In the genomic region with DNA sequence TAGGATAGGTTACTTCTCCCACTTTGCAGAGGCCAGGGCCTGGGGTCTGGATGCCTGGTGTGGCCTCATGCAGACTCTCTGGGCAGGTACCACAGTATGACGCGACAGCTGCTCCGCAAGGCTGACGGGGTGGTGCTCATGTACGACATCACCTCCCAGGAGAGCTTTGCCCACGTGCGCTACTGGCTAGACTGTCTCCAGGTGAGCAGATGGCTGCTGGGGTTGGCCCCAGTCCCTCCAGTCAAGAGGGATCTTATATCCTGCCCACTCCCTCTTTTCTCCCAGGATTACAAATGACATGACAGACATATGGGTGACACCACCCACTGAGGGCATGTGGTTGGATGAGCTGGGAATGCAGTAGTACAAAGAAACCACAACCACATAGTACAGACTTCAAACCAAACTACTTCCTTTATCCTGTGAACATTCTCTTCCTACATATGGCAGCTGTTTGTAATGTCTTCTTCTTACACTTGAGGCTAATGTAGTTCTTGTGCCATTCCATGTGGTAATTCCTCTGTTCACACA, we compare ENCODE assay signal across 11 cellular contexts. TPM values are rescaled to one million over a fixed set of nuclear protein-coding genes. Genes with fewer than 3 reads are reported as not detected.
A peak's percentile ranks its signal among the peaks of the same experiment; 100 is the strongest.
DNase-seq lines count a peak whose midpoint lies in the region; ATAC-seq and TF ChIP-seq lines count a peak whose summit lies in the region.
"Had no signal": no experiment of that assay in that cellular context is flagged by ENCODE, and none has a peak within 500 bp of the region (broad histone marks: within the 10 kb centered on the region; RNA-seq: fewer than 3 reads in every experiment).

No MANE protein-coding gene starts in this region.

- no peaks in the 10 kb centered on the region for H3K4me1 ChIP-seq in ovary (ENCODE audit: insufficient read depth)

- peaks cover 8% of the 10 kb centered on the region for H3K36me3 Mint-ChIP-seq in IgD-negative memory B cell

- H3K27me3 ChIP-seq in ovary: no peaks in the 10 kb centered on the region

- TF ChIP-seq CTCF in ovary (IDR thresholded peaks at IDR 0.05): no peak

- no peaks in the 10 kb centered on the region for H3K36me3 ChIP-seq in ovary

- no peaks in the 10 kb centered on the region for H3K9me3 Mint-ChIP-seq in IgD-negative memory B cell
- H3K9me3 Mint-ChIP-seq: endodermal cell had no signal

- intact Hi-C loops in ovary (cut with DNase I): no loop called here

- no peak for TF ChIP-seq POLR2A in ovary (IDR thresholded peaks at IDR 0.05)

- peak overlapping the region in 2 of 3 donors; percentile 6 to 50 for H3K27ac Mint-ChIP-seq in IgD-negative memory B cell
- H3K27ac Mint-ChIP-seq: endodermal cell had no signal

- H3K4me3 Mint-ChIP-seq in IgD-negative memory B cell: peak overlapping the region in 1 of 4 donors; percentile 0
- H3K4me3 Mint-ChIP-seq: endodermal cell had no signal

- DNase-seq in DMS79 (lab: John Stamatoyannopoulos, UW) (peak; percentile 17), DMS79 treated with DMSO at 0.1 percent for 48 hours (lab: John Stamatoyannopoulos, UW) (no peak), SIG-M5 treated with dmso at 0.1 percent for 504 hours (lab: John Stamatoyannopoulos, UW; ENCODE audit: unreplicated experiment) (peak; percentile 85), left kidney (ENCODE audit: low read depth, low spot score) (peak; percentile 62), ovary (no peak), NCI-H1048 (lab: John Stamatoyannopoulos, UW) (no peak)
- DNase-seq: 8988T, endodermal cell, NCI-H526 had no signal

- H3K4me1 Mint-ChIP-seq in IgD-negative memory B cell: peaks cover 24 to 36% (median 36%) of the 10 kb centered on the region in 3 donors

- no peaks in the 10 kb centered on the region for H3K27me3 Mint-ChIP-seq in IgD-negative memory B cell

- H3K27ac ChIP-seq in ovary: no peak overlapping the region

- H3K4me3 ChIP-seq in ovary: no peak overlapping the region

- 88 to 95% (median 91%) methylated on average over 7 of the region's 7 CpGs for whole genome bisulfite sequencing in ovary, 3 donors

- no peak for ATAC-seq in GM18498 (IDR thresholded peaks at IDR 0.05; ENCODE audit: unreplicated experiment)

- no peaks in the 10 kb centered on the region for H3K9me3 ChIP-seq in ovary

- TF ChIP-seq EP300 in ovary (IDR thresholded peaks at IDR 0.05): no peak

RNA-seq across cellular contexts. Expression of a gene that starts 29.9 kb away (rescaled TPM):
- polyA plus RNA-seq in IgD-negative memory B cell (not detected), ovary (under 1 TPM; 0.04 to 0.12 TPM)
- under 1 TPM in 4 of 7 donors, not detected in 3; 0.11 to 0.15 (median 0.13) TPM for total RNA-seq in ovary
- total RNA-seq: endodermal cell had no signal

RNA-seq across cellular contexts. Expression of a gene that starts 49.0 kb away (rescaled TPM):
- polyA plus RNA-seq in IgD-negative memory B cell (81.1 TPM), ovary (100 to 1,000 TPM; 134 to 142 TPM)
- total RNA-seq in ovary: 100 to 1,000 TPM in 6 of 7 donors, 10 to 100 TPM in 1; 82.1 to 305 (median 129) TPM

Comparison
In these comparisons a context has a peak if more than half of its experiments do, and no peak if none do; other contexts are left out.
1. DNase-seq: peak in DMS79 (single experiment), SIG-M5 treated with dmso at 0.1 percent for 504 hours (single experiment) and left kidney (single experiment); none in DMS79 treated with DMSO at 0.1 percent for 48 hours (single experiment), ovary (0 of 5) and NCI-H1048 (single experiment).